In the genomic region with DNA sequence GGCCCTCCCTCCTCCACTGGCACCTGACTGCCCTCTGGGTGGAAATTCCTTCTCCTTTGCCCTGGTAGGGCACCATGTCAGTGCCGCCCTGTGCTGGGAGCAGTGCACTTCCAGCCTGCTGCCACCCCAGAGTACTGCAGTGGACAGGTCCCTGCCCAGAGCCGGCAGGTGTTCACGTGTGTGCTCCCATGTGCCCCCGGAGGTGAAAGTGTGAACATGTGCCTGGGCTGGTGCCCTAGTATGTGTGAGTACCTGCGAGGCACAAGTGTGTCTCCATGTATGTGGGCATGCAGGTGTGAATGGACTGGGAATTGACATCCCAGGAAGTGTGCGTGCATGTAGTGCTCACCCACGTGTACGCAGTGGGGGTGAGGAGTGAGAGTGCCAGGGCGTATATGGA, we compare ENCODE assay signal across 8 cellular contexts. TPM values are rescaled to one million over a fixed set of nuclear protein-coding genes. Genes with fewer than 3 reads are reported as not detected.
A peak's percentile ranks its signal among the peaks of the same experiment; 100 is the strongest.
DNase-seq lines count a peak whose midpoint lies in the region; ATAC-seq and TF ChIP-seq lines count a peak whose summit lies in the region.

No MANE protein-coding gene starts in this region.

- intact Hi-C loops in lower lobe of right lung (cut with DNase I): no loop called here
- intact Hi-C loops in esophagus squamous epithelium (cut with DNase I): no loop called here

- peaks cover 7% of the 10 kb centered on the region; the same call in 1 of the 2 replicates for H3K36me3 Mint-ChIP-seq in HFFc6 (ENCODE audit: low read depth)

- ATAC-seq in lower lobe of right lung (peak; percentile 26 to 48), GM19463 (IDR thresholded peaks at IDR 0.05; ENCODE audit: unreplicated experiment) (no peak), HG03521 (IDR thresholded peaks at IDR 0.05; ENCODE audit: unreplicated experiment) (no peak)

- H3K4me3 ChIP-seq in lower lobe of right lung: no peak overlapping the region
- H3K4me3 ChIP-seq in esophagus squamous epithelium: no peak overlapping the region
- H3K4me3 ChIP-seq in effector memory CD4-positive, alpha-beta T cell (ENCODE audit: insufficient read depth, low read depth, low read length, poor library complexity, severe bottlenecking): no peak overlapping the region

- WGBS in esophagus squamous epithelium, 2 donors: 81 to 83% methylated on average over 5 of the region's 9 CpGs

- H3K27ac ChIP-seq in lower lobe of right lung (peak overlapping the region; percentile 13), esophagus squamous epithelium (no peak overlapping the region)
- H3K27ac ChIP-seq in effector memory CD4-positive, alpha-beta T cell (ENCODE audit: insufficient read depth, low read length, poor library complexity, severe bottlenecking): no peak overlapping the region

- no peak overlapping the region for H3K4me3 Mint-ChIP-seq in HFFc6

- DNase-seq in CMK (ENCODE audit: low read depth): peak; percentile 18
- DNase-seq in HFFc6: no peak
- DNase-seq in activated T-cell treated with anti-CD3 and anti-CD28 coated beads, Interleukin-2, amount 50 U/mL, for 1 hour: peak; percentile 57
- DNase-seq in lower lobe of right lung: no peak
- DNase-seq in esophagus squamous epithelium (lab: John Stamatoyannopoulos, UW): no peak
- DNase-seq in effector memory CD4-positive, alpha-beta T cell: no peak

- no peaks in the 10 kb centered on the region for H3K9me3 Mint-ChIP-seq in HFFc6

- H3K36me3 ChIP-seq in lower lobe of right lung: peaks cover under 1% of the 10 kb centered on the region
- H3K36me3 ChIP-seq in esophagus squamous epithelium: peaks cover 0 to 5% (median 0%) of the 10 kb centered on the region in 3 donors
- peaks cover 3% of the 10 kb centered on the region for H3K36me3 ChIP-seq in effector memory CD4-positive, alpha-beta T cell (ENCODE audit: control insufficient read depth, insufficient read depth, low read length)

- peak; percentile 64 for TF ChIP-seq CTCF in HFFc6 (IDR thresholded peaks at IDR 0.05)
- peak; percentile 12 for TF ChIP-seq CTCF in lower lobe of right lung (IDR thresholded peaks at IDR 0.05)
- TF ChIP-seq CTCF in esophagus squamous epithelium (IDR thresholded peaks at IDR 0.05): peak in 1 of 6 experiments; percentile 34

- H3K4me1 ChIP-seq in lower lobe of right lung: no peaks in the 10 kb centered on the region
- H3K4me1 ChIP-seq in esophagus squamous epithelium: peaks cover 0 to 9% (median 7%) of the 10 kb centered on the region in 3 donors
- peaks cover 16% of the 10 kb centered on the region for H3K4me1 ChIP-seq in effector memory CD4-positive, alpha-beta T cell (ENCODE audit: control insufficient read depth, insufficient read depth, low read length, poor library complexity, severe bottlenecking)

- H3K9me3 ChIP-seq in lower lobe of right lung: no peaks in the 10 kb centered on the region
- H3K9me3 ChIP-seq in esophagus squamous epithelium: no peaks in the 10 kb centered on the region
- no peaks in the 10 kb centered on the region for H3K9me3 ChIP-seq in effector memory CD4-positive, alpha-beta T cell (ENCODE audit: control insufficient read depth, low read length)

- H3K27me3 ChIP-seq in lower lobe of right lung (ENCODE audit: low read depth) (no peaks in the 10 kb centered on the region), esophagus squamous epithelium (no peaks in the 10 kb centered on the region)
- no peaks in the 10 kb centered on the region for H3K27me3 ChIP-seq in effector memory CD4-positive, alpha-beta T cell (replicated peaks; ENCODE audit: control insufficient read depth, insufficient read depth, low read length, poor library complexity, severe bottlenecking)

- no peak overlapping the region for H3K27ac Mint-ChIP-seq in HFFc6

- no peak for TF ChIP-seq POLR2A in esophagus squamous epithelium (IDR thresholded peaks at IDR 0.05)

- peaks cover 13% of the 10 kb centered on the region for H3K4me1 Mint-ChIP-seq in HFFc6 (ENCODE audit: low read depth)

- H3K27me3 Mint-ChIP-seq in HFFc6 (ENCODE audit: insufficient read depth): no peaks in the 10 kb centered on the region; the same call in none of the 2 replicates

RNA-seq across cellular contexts. Expression of gene SDCBP2, which starts 29.4 kb away (rescaled TPM):
- 1 to 10 TPM in 1 of 6 experiments, under 1 TPM in 5; 0.51 to 1.5 (median 0.76) TPM for total RNA-seq in HFFc6 (2021; fragmentation: NEBNext Ultra II Directional; extraction: Animal tissue kit (Norgen Biotek cat#: 25700))
- total RNA-seq in lower lobe of right lung: 10.8 TPM
- total RNA-seq in esophagus squamous epithelium: 100 to 1,000 TPM in 3 of 4 donors, 10 to 100 TPM in 1; 90.2 to 175 (median 134) TPM

RNA-seq across cellular contexts. Expression of gene SNPH, which starts 33.4 kb away (rescaled TPM):
- total RNA-seq in HFFc6 (2021; fragmentation: NEBNext Ultra II Directional; extraction: Animal tissue kit (Norgen Biotek cat#: 25700)): 10 to 100 TPM; 12.0 to 15.3 (median 13.3) TPM
- total RNA-seq in lower lobe of right lung (3.8 TPM), esophagus squamous epithelium (1 to 10 TPM in 3 of 4 donors, under 1 TPM in 1; 0.83 to 2.5 (median 1.5) TPM)

Comparison
In these comparisons a context has a peak if more than half of its experiments do, and no peak if none do; other contexts are left out.
1. DNase-seq: peak in CMK (single experiment) and activated T-cell treated with anti-CD3 and anti-CD28 coated beads, Interleukin-2, amount 50 U/mL, for 1 hour (single experiment); none in HFFc6 (single experiment), lower lobe of right lung (single experiment), esophagus squamous epithelium (single experiment) and effector memory CD4-positive, alpha-beta T cell (0 of 3).
2. ATAC-seq: peak in lower lobe of right lung (2 of 2); none in GM19463 (single experiment) and HG03521 (single experiment).